In the genomic region with DNA sequence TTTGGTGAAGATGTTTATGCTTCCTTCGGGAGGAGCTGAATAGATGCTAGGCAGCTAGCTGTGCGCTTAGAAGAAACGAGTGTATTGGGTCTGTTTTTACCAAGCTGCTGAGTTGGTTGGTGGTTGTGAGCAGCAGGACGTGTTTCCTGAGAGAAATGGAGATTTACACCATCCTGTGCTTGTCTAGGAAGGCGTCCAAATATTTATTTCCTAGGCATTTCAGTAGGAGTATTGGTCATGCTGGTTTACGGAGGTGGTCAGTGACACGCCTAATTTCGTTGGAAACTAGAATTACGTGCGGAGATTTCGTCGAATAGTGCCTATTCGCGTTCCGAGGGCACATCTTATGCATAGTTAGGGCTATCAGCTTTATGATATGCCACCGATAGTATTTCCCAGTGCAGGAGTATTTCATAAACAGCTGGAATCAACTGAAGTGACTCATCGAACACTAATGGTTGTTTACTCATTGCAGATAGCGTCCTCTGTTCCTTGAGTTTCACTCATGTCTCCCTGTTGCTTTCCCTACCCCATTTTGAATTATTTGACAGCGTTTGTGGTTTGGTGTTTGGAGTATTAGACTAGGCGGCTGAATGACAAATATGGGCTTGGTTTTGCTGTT, we compare ENCODE assay signal across 1 cellular context.
TF ChIP-seq lines count a peak whose summit lies in the region.

No MANE protein-coding gene starts in this region.

TF ChIP-seq in K562, 482 proteins besides CTCF, POLR2A, EP300 and RAD21 (continued from another document and continues in another):
- TF ChIP-seq, protein P1, sequence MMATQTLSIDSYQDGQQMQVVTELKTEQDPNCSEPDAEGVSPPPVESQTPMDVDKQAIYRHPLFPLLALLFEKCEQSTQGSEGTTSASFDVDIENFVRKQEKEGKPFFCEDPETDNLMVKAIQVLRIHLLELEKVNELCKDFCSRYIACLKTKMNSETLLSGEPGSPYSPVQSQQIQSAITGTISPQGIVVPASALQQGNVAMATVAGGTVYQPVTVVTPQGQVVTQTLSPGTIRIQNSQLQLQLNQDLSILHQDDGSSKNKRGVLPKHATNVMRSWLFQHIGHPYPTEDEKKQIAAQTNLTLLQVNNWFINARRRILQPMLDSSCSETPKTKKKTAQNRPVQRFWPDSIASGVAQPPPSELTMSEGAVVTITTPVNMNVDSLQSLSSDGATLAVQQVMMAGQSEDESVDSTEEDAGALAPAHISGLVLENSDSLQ (IDR thresholded peaks at IDR 0.05), result peak; percentile 60; the same call in 1 of the 2 replicates
- TF ChIP-seq KAT7 (CRISPR knock-in tag; IDR thresholded peaks at IDR 0.05; ENCODE audit: borderline replicate concordance), result peak; percentile 45; the same call in 1 of the 2 replicates
- TF ChIP-seq YY1 (IDR thresholded peaks at IDR 0.05; ENCODE audit: borderline replicate concordance in 1 of 3, control insufficient read depth in 1 of 3, extremely low read depth in 1 of 3, insufficient read depth in 3 of 3, insufficient read length in 1 of 3, insufficient replicate concordance in 2 of 3, low read depth in 1 of 3, low read length in 2 of 3), result peak in 1 of 3 experiments; percentile 72
- no peak for TF ChIP-seq MAFK (IDR thresholded peaks at IDR 0.05; ENCODE audit: low read length)
- TF ChIP-seq, protein P2, sequence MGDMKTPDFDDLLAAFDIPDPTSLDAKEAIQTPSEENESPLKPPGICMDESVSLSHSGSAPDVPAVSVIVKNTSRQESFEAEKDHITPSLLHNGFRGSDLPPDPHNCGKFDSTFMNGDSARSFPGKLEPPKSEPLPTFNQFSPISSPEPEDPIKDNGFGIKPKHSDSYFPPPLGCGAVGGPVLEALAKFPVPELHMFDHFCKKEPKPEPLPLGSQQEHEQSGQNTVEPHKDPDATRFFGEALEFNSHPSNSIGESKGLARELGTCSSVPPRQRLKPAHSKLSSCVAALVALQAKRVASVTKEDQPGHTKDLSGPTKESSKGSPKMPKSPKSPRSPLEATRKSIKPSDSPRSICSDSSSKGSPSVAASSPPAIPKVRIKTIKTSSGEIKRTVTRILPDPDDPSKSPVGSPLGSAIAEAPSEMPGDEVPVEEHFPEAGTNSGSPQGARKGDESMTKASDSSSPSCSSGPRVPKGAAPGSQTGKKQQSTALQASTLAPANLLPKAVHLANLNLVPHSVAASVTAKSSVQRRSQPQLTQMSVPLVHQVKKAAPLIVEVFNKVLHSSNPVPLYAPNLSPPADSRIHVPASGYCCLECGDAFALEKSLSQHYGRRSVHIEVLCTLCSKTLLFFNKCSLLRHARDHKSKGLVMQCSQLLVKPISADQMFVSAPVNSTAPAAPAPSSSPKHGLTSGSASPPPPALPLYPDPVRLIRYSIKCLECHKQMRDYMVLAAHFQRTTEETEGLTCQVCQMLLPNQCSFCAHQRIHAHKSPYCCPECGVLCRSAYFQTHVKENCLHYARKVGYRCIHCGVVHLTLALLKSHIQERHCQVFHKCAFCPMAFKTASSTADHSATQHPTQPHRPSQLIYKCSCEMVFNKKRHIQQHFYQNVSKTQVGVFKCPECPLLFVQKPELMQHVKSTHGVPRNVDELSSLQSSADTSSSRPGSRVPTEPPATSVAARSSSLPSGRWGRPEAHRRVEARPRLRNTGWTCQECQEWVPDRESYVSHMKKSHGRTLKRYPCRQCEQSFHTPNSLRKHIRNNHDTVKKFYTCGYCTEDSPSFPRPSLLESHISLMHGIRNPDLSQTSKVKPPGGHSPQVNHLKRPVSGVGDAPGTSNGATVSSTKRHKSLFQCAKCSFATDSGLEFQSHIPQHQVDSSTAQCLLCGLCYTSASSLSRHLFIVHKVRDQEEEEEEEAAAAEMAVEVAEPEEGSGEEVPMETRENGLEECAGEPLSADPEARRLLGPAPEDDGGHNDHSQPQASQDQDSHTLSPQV (IDR thresholded peaks at IDR 0.05), result 0 out of 2 replicates have a peak, but pooled peaks have one; percentile 36
- peak; percentile 15; the same call in 1 of the 2 replicates for TF ChIP-seq TCF3 (CRISPR knock-in tag; IDR thresholded peaks at IDR 0.05)
- TF ChIP-seq, protein P3, sequence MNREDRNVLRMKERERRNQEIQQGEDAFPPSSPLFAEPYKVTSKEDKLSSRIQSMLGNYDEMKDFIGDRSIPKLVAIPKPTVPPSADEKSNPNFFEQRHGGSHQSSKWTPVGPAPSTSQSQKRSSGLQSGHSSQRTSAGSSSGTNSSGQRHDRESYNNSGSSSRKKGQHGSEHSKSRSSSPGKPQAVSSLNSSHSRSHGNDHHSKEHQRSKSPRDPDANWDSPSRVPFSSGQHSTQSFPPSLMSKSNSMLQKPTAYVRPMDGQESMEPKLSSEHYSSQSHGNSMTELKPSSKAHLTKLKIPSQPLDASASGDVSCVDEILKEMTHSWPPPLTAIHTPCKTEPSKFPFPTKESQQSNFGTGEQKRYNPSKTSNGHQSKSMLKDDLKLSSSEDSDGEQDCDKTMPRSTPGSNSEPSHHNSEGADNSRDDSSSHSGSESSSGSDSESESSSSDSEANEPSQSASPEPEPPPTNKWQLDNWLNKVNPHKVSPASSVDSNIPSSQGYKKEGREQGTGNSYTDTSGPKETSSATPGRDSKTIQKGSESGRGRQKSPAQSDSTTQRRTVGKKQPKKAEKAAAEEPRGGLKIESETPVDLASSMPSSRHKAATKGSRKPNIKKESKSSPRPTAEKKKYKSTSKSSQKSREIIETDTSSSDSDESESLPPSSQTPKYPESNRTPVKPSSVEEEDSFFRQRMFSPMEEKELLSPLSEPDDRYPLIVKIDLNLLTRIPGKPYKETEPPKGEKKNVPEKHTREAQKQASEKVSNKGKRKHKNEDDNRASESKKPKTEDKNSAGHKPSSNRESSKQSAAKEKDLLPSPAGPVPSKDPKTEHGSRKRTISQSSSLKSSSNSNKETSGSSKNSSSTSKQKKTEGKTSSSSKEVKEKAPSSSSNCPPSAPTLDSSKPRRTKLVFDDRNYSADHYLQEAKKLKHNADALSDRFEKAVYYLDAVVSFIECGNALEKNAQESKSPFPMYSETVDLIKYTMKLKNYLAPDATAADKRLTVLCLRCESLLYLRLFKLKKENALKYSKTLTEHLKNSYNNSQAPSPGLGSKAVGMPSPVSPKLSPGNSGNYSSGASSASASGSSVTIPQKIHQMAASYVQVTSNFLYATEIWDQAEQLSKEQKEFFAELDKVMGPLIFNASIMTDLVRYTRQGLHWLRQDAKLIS (CRISPR knock-in tag; IDR thresholded peaks at IDR 0.05), result 0 out of 2 replicates have a peak, but pooled peaks have one; percentile 46
- peak; percentile 92 to 93 for TF ChIP-seq FOXK2 (conservative IDR thresholded peaks at IDR 0.05 in 1 of 2, IDR thresholded peaks at IDR 0.05 in 1 of 2; ENCODE audit: low read depth in 2 of 2)
- peak; percentile 61 for TF ChIP-seq SMARCC2 (IDR thresholded peaks at IDR 0.05; ENCODE audit: low read depth)
- 0 out of 2 replicates have a peak, but pooled peaks have one; percentile 22 for TF ChIP-seq ZKSCAN8 (CRISPR knock-in tag; IDR thresholded peaks at IDR 0.05)
- peak; percentile 77 to 95 for TF ChIP-seq FOXA3 (CRISPR knock-in tag; conservative IDR thresholded peaks at IDR 0.05 in 1 of 2, IDR thresholded peaks at IDR 0.05 in 1 of 2)
- TF ChIP-seq JUN (IDR thresholded peaks at IDR 0.05; ENCODE audit: borderline replicate concordance, low read depth, low read length), result peak; percentile 88
- peak; percentile 53; the same call in 1 of the 2 replicates for TF ChIP-seq JUN (CRISPR knock-in tag; IDR thresholded peaks at IDR 0.05; ENCODE audit: borderline replicate concordance)
- no peak for TF ChIP-seq TEAD1 (CRISPR knock-in tag; IDR thresholded peaks at IDR 0.05)
- TF ChIP-seq ZBTB5 (IDR thresholded peaks at IDR 0.05), result no peak
- TF ChIP-seq FOXA1 (IDR thresholded peaks at IDR 0.05; ENCODE audit: borderline replicate concordance), result 0 out of 2 replicates have a peak, but pooled peaks have one; percentile 39
- TF ChIP-seq, protein P4, sequence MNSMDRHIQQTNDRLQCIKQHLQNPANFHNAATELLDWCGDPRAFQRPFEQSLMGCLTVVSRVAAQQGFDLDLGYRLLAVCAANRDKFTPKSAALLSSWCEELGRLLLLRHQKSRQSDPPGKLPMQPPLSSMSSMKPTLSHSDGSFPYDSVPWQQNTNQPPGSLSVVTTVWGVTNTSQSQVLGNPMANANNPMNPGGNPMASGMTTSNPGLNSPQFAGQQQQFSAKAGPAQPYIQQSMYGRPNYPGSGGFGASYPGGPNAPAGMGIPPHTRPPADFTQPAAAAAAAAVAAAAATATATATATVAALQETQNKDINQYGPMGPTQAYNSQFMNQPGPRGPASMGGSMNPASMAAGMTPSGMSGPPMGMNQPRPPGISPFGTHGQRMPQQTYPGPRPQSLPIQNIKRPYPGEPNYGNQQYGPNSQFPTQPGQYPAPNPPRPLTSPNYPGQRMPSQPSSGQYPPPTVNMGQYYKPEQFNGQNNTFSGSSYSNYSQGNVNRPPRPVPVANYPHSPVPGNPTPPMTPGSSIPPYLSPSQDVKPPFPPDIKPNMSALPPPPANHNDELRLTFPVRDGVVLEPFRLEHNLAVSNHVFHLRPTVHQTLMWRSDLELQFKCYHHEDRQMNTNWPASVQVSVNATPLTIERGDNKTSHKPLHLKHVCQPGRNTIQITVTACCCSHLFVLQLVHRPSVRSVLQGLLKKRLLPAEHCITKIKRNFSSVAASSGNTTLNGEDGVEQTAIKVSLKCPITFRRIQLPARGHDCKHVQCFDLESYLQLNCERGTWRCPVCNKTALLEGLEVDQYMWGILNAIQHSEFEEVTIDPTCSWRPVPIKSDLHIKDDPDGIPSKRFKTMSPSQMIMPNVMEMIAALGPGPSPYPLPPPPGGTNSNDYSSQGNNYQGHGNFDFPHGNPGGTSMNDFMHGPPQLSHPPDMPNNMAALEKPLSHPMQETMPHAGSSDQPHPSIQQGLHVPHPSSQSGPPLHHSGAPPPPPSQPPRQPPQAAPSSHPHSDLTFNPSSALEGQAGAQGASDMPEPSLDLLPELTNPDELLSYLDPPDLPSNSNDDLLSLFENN (IDR thresholded peaks at IDR 0.05; ENCODE audit: low read depth in 2 of 2, low read length in 2 of 2), result no peak
- 0 out of 4 replicates have a peak, but pooled peaks of 1 of the 2 experiments have one; percentile 38 for TF ChIP-seq MAZ (CRISPR knock-in tag; conservative IDR thresholded peaks at IDR 0.05 in 1 of 2, IDR thresholded peaks at IDR 0.05 in 1 of 2)
- TF ChIP-seq CEBPB (tag; IDR thresholded peaks at IDR 0.05), result peak; percentile 47; the same call in 1 of the 2 replicates
- 0 out of 2 replicates have a peak, but pooled peaks have one; percentile 38 for TF ChIP-seq CBFA2T3 (IDR thresholded peaks at IDR 0.05)
- peak; percentile 39; the same call in 1 of the 2 replicates for TF ChIP-seq BACH1 (tag; IDR thresholded peaks at IDR 0.05)
- 0 out of 2 replicates have a peak, but pooled peaks have one; percentile 15 for TF ChIP-seq ESRRA (IDR thresholded peaks at IDR 0.05; ENCODE audit: borderline replicate concordance, low read depth)
- 0 out of 4 replicates have a peak, but pooled peaks of 1 of the 2 experiments have one; percentile 13 for TF ChIP-seq MCM7 (IDR thresholded peaks at IDR 0.05)
- TF ChIP-seq ZNF146 (CRISPR knock-in tag; IDR thresholded peaks at IDR 0.05; ENCODE audit: unreplicated experiment), result no peak
- TF ChIP-seq, protein P5, sequence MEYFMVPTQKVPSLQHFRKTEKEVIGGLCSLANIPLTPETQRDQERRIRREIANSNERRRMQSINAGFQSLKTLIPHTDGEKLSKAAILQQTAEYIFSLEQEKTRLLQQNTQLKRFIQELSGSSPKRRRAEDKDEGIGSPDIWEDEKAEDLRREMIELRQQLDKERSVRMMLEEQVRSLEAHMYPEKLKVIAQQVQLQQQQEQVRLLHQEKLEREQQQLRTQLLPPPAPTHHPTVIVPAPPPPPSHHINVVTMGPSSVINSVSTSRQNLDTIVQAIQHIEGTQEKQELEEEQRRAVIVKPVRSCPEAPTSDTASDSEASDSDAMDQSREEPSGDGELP (CRISPR knock-in tag; IDR thresholded peaks at IDR 0.05; ENCODE audit: borderline replicate concordance), result peak; percentile 78; the same call in 1 of the 2 replicates
- TF ChIP-seq TEAD4 (IDR thresholded peaks at IDR 0.05; ENCODE audit: low read length), result peak; percentile 33; the same call in 1 of the 2 replicates
- no peak for TF ChIP-seq TEAD4 (CRISPR knock-in tag; IDR thresholded peaks at IDR 0.05; ENCODE audit: borderline replicate concordance)
- peak; percentile 42 to 48; a peak in 2 of 4 replicates for TF ChIP-seq SIN3A (IDR thresholded peaks at IDR 0.05; ENCODE audit: borderline replicate concordance in 2 of 2, control insufficient read depth in 1 of 2, low read depth in 2 of 2, low read length in 2 of 2)
- no peak for TF ChIP-seq L3MBTL2 (IDR thresholded peaks at IDR 0.05)
- TF ChIP-seq FUS (optimal IDR thresholded peaks at IDR 0.05; ENCODE audit: low read depth, low read length), result no peak
- TF ChIP-seq FOS (IDR thresholded peaks at IDR 0.05; ENCODE audit: extremely low read depth, insufficient read length), result peak; percentile 42
- TF ChIP-seq DPF2 (IDR thresholded peaks at IDR 0.05), result peak; percentile 89
- no peak for TF ChIP-seq ZNF77 (CRISPR knock-in tag; IDR thresholded peaks at IDR 0.05)
- TF ChIP-seq DACH1 (IDR thresholded peaks at IDR 0.05; ENCODE audit: partially characterized antibody), result peak; percentile 88
- TF ChIP-seq NCOR1 (IDR thresholded peaks at IDR 0.05), result 0 out of 2 replicates have a peak, but pooled peaks have one; percentile 4
- TF ChIP-seq ZNF695 (CRISPR knock-in tag; IDR thresholded peaks at IDR 0.05), result no peak
- 0 out of 2 replicates have a peak, but pooled peaks have one; percentile 34 for TF ChIP-seq LCOR (CRISPR knock-in tag; IDR thresholded peaks at IDR 0.05)
- peak; percentile 80 for TF ChIP-seq ARID1B (IDR thresholded peaks at IDR 0.05)
- peak; percentile 62 for TF ChIP-seq TAF9B (IDR thresholded peaks at IDR 0.05; ENCODE audit: partially characterized antibody)
- TF ChIP-seq CHD1 (IDR thresholded peaks at IDR 0.05; ENCODE audit: low read length), result peak; percentile 45
